ENCODE assay signal across 1 cellular context in genomic region chr9:37119907-37120839, GRCh38.
TF ChIP-seq lines count a peak whose summit lies in the region.

ZCCHC7 (plus strand) TSS chr9:37120574.

TF ChIP-seq in HepG2, 621 proteins besides CTCF, POLR2A, EP300 and RAD21 (continued from another document and continues in another):
- TF ChIP-seq RBM22 (optimal IDR thresholded peaks at IDR 0.05; ENCODE audit: low read length) (no peak), RAD51 (IDR thresholded peaks at IDR 0.05; ENCODE audit: borderline replicate concordance) (no peak), DR1 (CRISPR knock-in tag; IDR thresholded peaks at IDR 0.05) (peak; percentile 47), SETDB1 (CRISPR knock-in tag; IDR thresholded peaks at IDR 0.05; ENCODE audit: borderline replicate concordance) (peak; percentile 97), SKI (IDR thresholded peaks at IDR 0.05; ENCODE audit: partially characterized antibody) (no peak), ZNF704 (CRISPR knock-in tag; IDR thresholded peaks at IDR 0.05; ENCODE audit: borderline replicate concordance) (peak; percentile 79), MZF1 (CRISPR knock-in tag; IDR thresholded peaks at IDR 0.05; ENCODE audit: borderline replicate concordance) (no peak), PHF5A (CRISPR knock-in tag; IDR thresholded peaks at IDR 0.05; ENCODE audit: low read depth, unreplicated experiment) (no peak), SPEN (CRISPR knock-in tag; IDR thresholded peaks at IDR 0.05; ENCODE audit: low read depth) (peak; percentile 64), IRX3 (CRISPR knock-in tag; IDR thresholded peaks at IDR 0.05; ENCODE audit: borderline replicate concordance, low read depth) (peak; percentile 82), ZNF329 (CRISPR knock-in tag; IDR thresholded peaks at IDR 0.05; ENCODE audit: low read depth) (peak; percentile 69; the same call in 1 of the 2 replicates), ZSCAN30 (CRISPR knock-in tag; IDR thresholded peaks at IDR 0.05) (no peak), HBP1 (CRISPR knock-in tag; IDR thresholded peaks at IDR 0.05; ENCODE audit: low read depth) (no peak; the same call in none of the 2 replicates), RORA (CRISPR knock-in tag; IDR thresholded peaks at IDR 0.05) (no peak), CHD4 (IDR thresholded peaks at IDR 0.05; ENCODE audit: borderline replicate concordance, low read length) (no peak; the same call in 1 of the 2 replicates), GATA4 (IDR thresholded peaks at IDR 0.05; ENCODE audit: borderline replicate concordance, low read depth) (0 out of 2 replicates have a peak, but pooled peaks have one; percentile 5), KLF6 (CRISPR knock-in tag; IDR thresholded peaks at IDR 0.05) (peak; percentile 97), ZFX (CRISPR knock-in tag; IDR thresholded peaks at IDR 0.05; ENCODE audit: low read depth) (peak; percentile 85), PCBP1 (IDR thresholded peaks at IDR 0.05; ENCODE audit: borderline replicate concordance, low read depth, low read length) (peak; percentile 88; the same call in 1 of the 2 replicates), ZBTB3 (CRISPR knock-in tag; IDR thresholded peaks at IDR 0.05; ENCODE audit: borderline replicate concordance, low read depth) (no peak), CSRNP1 (CRISPR knock-in tag; IDR thresholded peaks at IDR 0.05) (peak; percentile 54), ZFP82 (CRISPR knock-in tag; IDR thresholded peaks at IDR 0.05; ENCODE audit: borderline replicate concordance) (peak; percentile 92), ZSCAN31 (CRISPR knock-in tag; IDR thresholded peaks at IDR 0.05; ENCODE audit: low read depth) (peak; percentile 81), PBX3 (CRISPR knock-in tag; IDR thresholded peaks at IDR 0.05; ENCODE audit: borderline replicate concordance) (0 out of 2 replicates have a peak, but pooled peaks have one; percentile 62), NR0B2 (CRISPR knock-in tag; IDR thresholded peaks at IDR 0.05) (peak; percentile 97), MEF2D (CRISPR knock-in tag; IDR thresholded peaks at IDR 0.05) (0 out of 2 replicates have a peak, but pooled peaks have one; percentile 20), ZBTB10 (CRISPR knock-in tag; IDR thresholded peaks at IDR 0.05; ENCODE audit: borderline replicate concordance) (peak; percentile 91), REPIN1 (CRISPR knock-in tag; IDR thresholded peaks at IDR 0.05; ENCODE audit: borderline replicate concordance, low read depth) (peak; percentile 93), AGO2 (optimal IDR thresholded peaks at IDR 0.05; ENCODE audit: low read depth, low read length) (peak; percentile 52), ATF2 (CRISPR knock-in tag; IDR thresholded peaks at IDR 0.05) (peak; percentile 71), KLF13 (CRISPR knock-in tag; IDR thresholded peaks at IDR 0.05) (peak; percentile 70; the same call in 1 of the 2 replicates), ZNF3 (CRISPR knock-in tag; IDR thresholded peaks at IDR 0.05) (peak; percentile 60; the same call in 1 of the 2 replicates), ZNF761 (CRISPR knock-in tag; conservative IDR thresholded peaks at IDR 0.05) (no peak), ZNF260 (CRISPR knock-in tag; IDR thresholded peaks at IDR 0.05; ENCODE audit: borderline replicate concordance, low read depth) (no peak), TFAP4 (IDR thresholded peaks at IDR 0.05; ENCODE audit: borderline replicate concordance, low read depth) (peak; percentile 18; the same call in 1 of the 2 replicates), ZNF414 (CRISPR knock-in tag; IDR thresholded peaks at IDR 0.05) (0 out of 2 replicates have a peak, but pooled peaks have one; percentile 39), SP1 (IDR thresholded peaks at IDR 0.05) (no peak), SP1 (CRISPR knock-in tag; IDR thresholded peaks at IDR 0.05) (no peak; the same call in none of the 2 replicates), PLSCR1 (CRISPR knock-in tag; IDR thresholded peaks at IDR 0.05; ENCODE audit: borderline replicate concordance) (no peak), YEATS2 (CRISPR knock-in tag; IDR thresholded peaks at IDR 0.05; ENCODE audit: borderline replicate concordance) (no peak; the same call in 1 of the 2 replicates), TP53 (CRISPR knock-in tag; conservative IDR thresholded peaks at IDR 0.05) (0 out of 2 replicates have a peak, but pooled peaks have one; percentile 38), ARID4A (CRISPR knock-in tag; IDR thresholded peaks at IDR 0.05; ENCODE audit: borderline replicate concordance) (peak; percentile 95), CREB3 (CRISPR knock-in tag; IDR thresholded peaks at IDR 0.05) (peak; percentile 96), POLR2G (IDR thresholded peaks at IDR 0.05; ENCODE audit: low read depth, low read length) (peak; percentile 86)
